In genomic region chr2:197838589-197838988, GRCh38 we compare ENCODE assay signal across 12 cellular contexts. TPM values are rescaled to one million over a fixed set of nuclear protein-coding genes. Genes with fewer than 3 reads are reported as not detected.
A peak's percentile ranks its signal among the peaks of the same experiment; 100 is the strongest.
DNase-seq lines count a peak whose midpoint lies in the region; ATAC-seq and TF ChIP-seq lines count a peak whose summit lies in the region.
"Had no signal": no experiment of that assay in that cellular context is flagged by ENCODE, and none has a peak within 500 bp of the region (broad histone marks: within the 10 kb centered on the region; RNA-seq: fewer than 3 reads in every experiment).

No MANE protein-coding gene starts in this region.

- H3K27me3 Mint-ChIP-seq in activated CD4-positive, alpha-beta T cell treated with anti-CD3 and anti-CD28 coated beads for 36 hours: no peaks in the 10 kb centered on the region

- H3K4me2 ChIP-seq in IMR-90 (ENCODE audit: low read depth, low read length): peak overlapping the region; percentile 86
- H3K4me2 ChIP-seq: A549 had no signal

- no peak overlapping the region for H2AK5ac ChIP-seq in IMR-90 (ENCODE audit: low read depth, low read length)

- H3K4me3 ChIP-seq in IMR-90 (ENCODE audit: insufficient read depth, low read depth, low read length): no peak overlapping the region
- peak overlapping the region in 3 of 4 donors; percentile 10 to 42 (median 15) for H3K4me3 ChIP-seq in esophagus squamous epithelium
- peak overlapping the region in 3 of 4 donors; percentile 3 to 6 (median 4) for H3K4me3 ChIP-seq in stomach
- H3K4me3 ChIP-seq: A549 had no signal

- no peak overlapping the region for H2BK20ac ChIP-seq in IMR-90 (ENCODE audit: low read depth, low read length)

- H3K4ac ChIP-seq in IMR-90 (ENCODE audit: low read depth, low read length): no peak overlapping the region; the same call in 1 of the 2 replicates

- H3K56ac ChIP-seq in IMR-90 (ENCODE audit: extremely low read depth, insufficient read depth, low read length): no peak overlapping the region

- no peaks in the 10 kb centered on the region for H3K9me1 ChIP-seq in IMR-90 (ENCODE audit: insufficient read depth, low read length)

- POLR2A ChIA-PET in activated CD4-positive, alpha-beta T cell treated with anti-CD3 and anti-CD28 coated beads for 36 hours (lab: Charles Lee): interaction anchor here (0.6 to 1.6 kb wide), 9 partner anchors 9 to 209 kb away, joined by 3 to 10 read pairs (median 4); partner anchors contain the start of gene PLCL1
- POLR2A ChIA-PET in IMR-90 (lab: Charles Lee; ENCODE audit: unreplicated experiment): no interaction called here

- no peaks in the 10 kb centered on the region for H3K36me3 ChIP-seq in IMR-90 (ENCODE audit: control insufficient read depth, insufficient read depth, low read length)
- H3K36me3 ChIP-seq in esophagus squamous epithelium: no peaks in the 10 kb centered on the region
- H3K36me3 ChIP-seq in stomach: no peaks in the 10 kb centered on the region
- H3K36me3 ChIP-seq: Peyer's patch had no signal

- H2BK5ac ChIP-seq in IMR-90 (ENCODE audit: low read depth, low read length, poor library complexity, severe bottlenecking): no peak overlapping the region

- H3K9me3 ChIP-seq in IMR-90 (ENCODE audit: control insufficient read depth, insufficient read depth, low read length): no peaks in the 10 kb centered on the region
- no peaks in the 10 kb centered on the region for H3K9me3 ChIP-seq in esophagus squamous epithelium
- H3K9me3 ChIP-seq in stomach: no peaks in the 10 kb centered on the region
- H3K9me3 ChIP-seq: A549, Peyer's patch had no signal

- no peaks in the 10 kb centered on the region for H3K36me3 Mint-ChIP-seq in activated CD4-positive, alpha-beta T cell treated with anti-CD3 and anti-CD28 coated beads for 36 hours (ENCODE audit: low read depth)

- H3K27me3 ChIP-seq in IMR-90 (ENCODE audit: control insufficient read depth, insufficient read depth, low read length) (no peaks in the 10 kb centered on the region), esophagus squamous epithelium (no peaks in the 10 kb centered on the region), stomach (no peaks in the 10 kb centered on the region)
- H3K27me3 ChIP-seq: Peyer's patch had no signal

- TF ChIP-seq POLR2A in IMR-90 (IDR thresholded peaks at IDR 0.05; ENCODE audit: low read depth, low read length) (no peak), esophagus squamous epithelium (IDR thresholded peaks at IDR 0.05) (no peak), stomach (IDR thresholded peaks at IDR 0.05) (no peak)

- CTCF ChIA-PET in activated CD4-positive, alpha-beta T cell treated with anti-CD3 and anti-CD28 coated beads for 36 hours (lab: Charles Lee): interaction anchor here (0.9 to 2.0 kb wide), 24 partner anchors 8 to 458 kb away, joined by 3 to 21 read pairs (median 4); no protein-coding TSS in a partner anchor
- CTCF ChIA-PET in IMR-90 (lab: Yijun Ruan, JAX): interaction anchor here (1.0 to 1.2 kb wide), 3 partner anchors 8 to 25 kb away, joined by 3 read pairs; no protein-coding TSS in a partner anchor

- no peaks in the 10 kb centered on the region for H3K9me3 Mint-ChIP-seq in activated CD4-positive, alpha-beta T cell treated with anti-CD3 and anti-CD28 coated beads for 36 hours (ENCODE audit: low read depth)

- no peak overlapping the region for H3K18ac ChIP-seq in IMR-90 (ENCODE audit: low read depth, low read length)

- no peak overlapping the region for H3K9ac ChIP-seq in IMR-90 (ENCODE audit: low read depth, low read length)

- peak; percentile 6 for ATAC-seq in activated CD4-positive, alpha-beta T cell treated with anti-CD3 and anti-CD28 coated beads for 36 hours
- ATAC-seq in IMR-90 (ENCODE audit: low read depth): no peak; the same call in 1 of the 2 replicates
- ATAC-seq: A549 had no signal

- 0 out of 2 replicates have a peak, but pooled peaks cover 2% of the 10 kb centered on the region for H3K4me1 ChIP-seq in IMR-90 (ENCODE audit: control insufficient read depth, insufficient read depth, low read length)
- no peaks in the 10 kb centered on the region for H3K4me1 ChIP-seq in esophagus squamous epithelium
- H3K4me1 ChIP-seq in stomach: peaks cover 0 to 3% (median 2%) of the 10 kb centered on the region in 4 donors
- H3K4me1 ChIP-seq: A549 had no signal

- no peak for TF ChIP-seq EP300 in stomach (IDR thresholded peaks at IDR 0.05)

- peak overlapping the region; percentile 34 for H3K27ac Mint-ChIP-seq in activated CD4-positive, alpha-beta T cell treated with anti-CD3 and anti-CD28 coated beads for 36 hours

- no peak overlapping the region for H4K91ac ChIP-seq in IMR-90 (ENCODE audit: insufficient read depth, low read depth, low read length)

- BruUV-seq in IMR-90 (replicated peaks; lab: Mats Ljungman, UMichigan): no TSS peak

- H3K27ac ChIP-seq in IMR-90 (ENCODE audit: insufficient read depth, low read length) (no peak overlapping the region), esophagus squamous epithelium (peak overlapping the region in 3 of 4 donors; percentile 12 to 60 (median 51)), stomach (peak overlapping the region in 3 of 5 donors; percentile 21 to 56 (median 32))
- H3K27ac ChIP-seq: A549 had no signal

- H2AK9ac ChIP-seq in IMR-90 (replicated peaks; ENCODE audit: low read depth, low read length, poor library complexity): no peak overlapping the region

- H3K14ac ChIP-seq in IMR-90 (replicated peaks; ENCODE audit: low read depth, low read length): no peak overlapping the region

- dilution Hi-C loops in IMR-90 (cut with HindIII; ENCODE audit: low sequenced_read_pairs, unreplicated experiment): no loop called here

- no peak overlapping the region for H4K8ac ChIP-seq in IMR-90 (ENCODE audit: low read depth in 2 of 2, low read length in 2 of 2)

- no peaks in the 10 kb centered on the region for H3K79me1 ChIP-seq in IMR-90 (ENCODE audit: low read depth in 1 of 2, low read length in 2 of 2)

- no peak overlapping the region for H2BK15ac ChIP-seq in IMR-90 (ENCODE audit: low read depth, low read length)

- H2AFZ ChIP-seq in IMR-90 (replicated peaks; ENCODE audit: low read length, poor library complexity): no peak overlapping the region

- H4K20me1 ChIP-seq in IMR-90 (ENCODE audit: insufficient read depth, low read length): no peaks in the 10 kb centered on the region

- no peak for DNase-seq in activated CD4-positive, alpha-beta T cell treated with anti-CD3 and anti-CD28 coated beads for 36 hours
- DNase-seq in activated CD4-positive, alpha-beta T cell treated with anti-CD3 and anti-CD28 coated beads, Interleukin-2, amount 50 U/mL, for 1 hour: no peak
- DNase-seq in IMR-90 (no peak), esophagus squamous epithelium (lab: John Stamatoyannopoulos, UW) (no peak), stomach (no peak), NCI-H446 treated with DMSO at 0.1 percent for 48 hours (lab: John Stamatoyannopoulos, UW) (no peak), NCI-H146 (lab: John Stamatoyannopoulos, UW) (no peak), D341Med (ENCODE audit: low spot score) (no peak)
- DNase-seq: erythroblast, KG1, Peyer's patch had no signal

- no peak overlapping the region for H4K5ac ChIP-seq in IMR-90 (ENCODE audit: low read depth, low read length)

- TF ChIP-seq CTCF in IMR-90 (conservative IDR thresholded peaks at IDR 0.05; ENCODE audit: low read depth, low read length) (no peak), esophagus squamous epithelium (IDR thresholded peaks at IDR 0.05) (no peak), stomach (IDR thresholded peaks at IDR 0.05) (no peak)

- 80% methylated on average over 1 of the region's 2 CpGs; no CpG with 5 or more reads in 1 of the 2 experiments for WGBS in IMR-90 (ENCODE audit: extremely low coverage in 2 of 2, insufficient read length in 1 of 2), 2 experiments
- 62 to 73% methylated on average over 2 of the region's 2 CpGs for WGBS in esophagus squamous epithelium, 2 donors
- 67 to 84% (median 71%) methylated on average over 2 of the region's 2 CpGs for WGBS in stomach, 5 donors

- no peak overlapping the region for H3K23ac ChIP-seq in IMR-90 (ENCODE audit: low read depth, low read length)

- H3K4me3 Mint-ChIP-seq in activated CD4-positive, alpha-beta T cell treated with anti-CD3 and anti-CD28 coated beads for 36 hours: peak overlapping the region; percentile 53

- intact Hi-C loops in activated CD4-positive, alpha-beta T cell treated with anti-CD3 and anti-CD28 coated beads for 36 hours (cut with DNase I, micrococcal nuclease): loop anchor here (1.0 to 5.0 kb wide), 10 partner anchors 9 to 207 kb away; partner anchors contain the start of gene PLCL1 (in 2 of the 2)
- intact Hi-C loops in IMR-90 (cut with micrococcal nuclease) (no loop called here), esophagus squamous epithelium (cut with DNase I) (no loop called here), stomach (cut with DNase I; ENCODE audit: low total_unique reads) (no loop called here)

- in situ Hi-C loops in IMR-90 (cut with MboI; ENCODE audit: low sequenced_read_pairs): no loop called here

- no peak overlapping the region for H2BK120ac ChIP-seq in IMR-90 (ENCODE audit: low read depth, low read length)

- peaks cover 65% of the 10 kb centered on the region for H3K4me1 Mint-ChIP-seq in activated CD4-positive, alpha-beta T cell treated with anti-CD3 and anti-CD28 coated beads for 36 hours

- no peak for TF ChIP-seq RAD21 in IMR-90 (IDR thresholded peaks at IDR 0.05; ENCODE audit: low read length)

TF ChIP-seq in IMR-90, 13 proteins besides CTCF, POLR2A, EP300 and RAD21 (continues in another document):
- TF ChIP-seq MXI1 (IDR thresholded peaks at IDR 0.05; ENCODE audit: borderline replicate concordance, low read depth, low read length): no peak
- TF ChIP-seq CHD1 (IDR thresholded peaks at IDR 0.05; ENCODE audit: low read depth, low read length): no peak
- TF ChIP-seq CEBPB (IDR thresholded peaks at IDR 0.05; ENCODE audit: low read depth, low read length): no peak
- no peak for TF ChIP-seq RCOR1 (IDR thresholded peaks at IDR 0.05; ENCODE audit: insufficient replicate concordance, low read length)
- no peak for TF ChIP-seq MAZ (IDR thresholded peaks at IDR 0.05; ENCODE audit: borderline replicate concordance, low read depth, low read length)
- no peak for TF ChIP-seq NFE2L2 (IDR thresholded peaks at IDR 0.05; ENCODE audit: low read depth, low read length)

RNA-seq across cellular contexts. Expression of gene PLCL1, which starts 34.2 kb away (rescaled TPM):
- 1 to 10 TPM; 1.6 to 1.7 TPM for total RNA-seq in activated CD4-positive, alpha-beta T cell treated with anti-CD3 and anti-CD28 coated beads for 36 hours
- total RNA-seq in IMR-90 (2012; rRNA removed): 0.18 and 0.56 TPM in 2 replicates
- polyA plus RNA-seq in IMR-90 (2012; rRNA removed): 0.13 and 0.14 TPM in 2 replicates
- polyA plus RNA-seq in IMR-90 (2012; cell fraction: cytosol; rRNA removed): 0.02 TPM in 2 replicates
- polyA plus RNA-seq in IMR-90 (2012; cell fraction: nucleus; rRNA removed; ENCODE audit: low replicate concordance): 0.02 and 0.10 TPM in 2 replicates
- 1 to 10 TPM in 2 of 4 donors, under 1 TPM in 2; 0.34 to 4.2 (median 1.2) TPM for total RNA-seq in esophagus squamous epithelium
- 10 to 100 TPM in 2 of 5 donors, 1 to 10 TPM in 3; 2.2 to 28.7 (median 4.1) TPM for total RNA-seq in stomach
- polyA plus RNA-seq in stomach: 1 to 10 TPM in 1 of 3 donors, under 1 TPM in 2; 0.93 to 1.4 (median 0.93) TPM

RNA-seq across cellular contexts. Expression of gene BOLL, which starts 53.5 kb away (rescaled TPM):
- not detected for total RNA-seq in activated CD4-positive, alpha-beta T cell treated with anti-CD3 and anti-CD28 coated beads for 36 hours
- total RNA-seq in IMR-90 (2012; rRNA removed) (not detected in 2 replicates), esophagus squamous epithelium (not detected), stomach (not detected)
- polyA plus RNA-seq in IMR-90 (2012; rRNA removed) (not detected in 2 replicates), stomach (not detected)
- polyA plus RNA-seq in IMR-90 (2012; cell fraction: cytosol; rRNA removed): not detected in 2 replicates
- not detected in 2 replicates for polyA plus RNA-seq in IMR-90 (2012; cell fraction: nucleus; rRNA removed; ENCODE audit: low replicate concordance)
- total RNA-seq: Peyer's patch had no signal
- polyA plus RNA-seq: A549 had no signal

Comparison
In these comparisons a context has a peak if more than half of its experiments do, and no peak if none do; other contexts are left out.
1. intact Hi-C loops: an anchor here in activated CD4-positive, alpha-beta T cell treated with anti-CD3 and anti-CD28 coated beads for 36 hours (1.0 to 5.0 kb wide); none called in IMR-90, esophagus squamous epithelium and stomach.